26 cellular contexts compared by ENCODE assay signal in genomic region chr9:14415947-14416346, GRCh38.
A peak's percentile ranks its signal among the peaks of the same experiment; 100 is the strongest.
DNase-seq lines count a peak whose midpoint lies in the region; ATAC-seq, FAIRE-seq and TF ChIP-seq lines count a peak whose summit lies in the region.
"Had no signal": no experiment of that assay in that cellular context is flagged by ENCODE, and none has a peak within 500 bp of the region (broad histone marks: within the 10 kb centered on the region; RNA-seq: fewer than 3 reads in every experiment).

No MANE protein-coding gene starts in this region.

- DNase-seq in A172 (ENCODE audit: low spot score) (peak; percentile 74), HCEC 1CT (peak; percentile 60), astrocyte (ENCODE audit: low read depth) (peak; percentile 89), fibroblast of the aortic adventitia (ENCODE audit: low read depth) (peak; percentile 58), GM10248 (ENCODE audit: extremely low spot score) (no peak), cardiac septum (ENCODE audit: low spot score) (no peak)
- DNase-seq: 8988T; activated CD4-positive, alpha-beta memory T cell treated with anti-CD3 and anti-CD28 coated beads, Interleukin-2, amount 10 ng/mL, durations not matched to agents 7 days and 5 days; activated T-cell treated with anti-CD3 and anti-CD28 coated beads, Interleukin-2, amount 50 U/mL, for 24 hours; central memory CD4-positive, alpha-beta T cell; esophagus squamous epithelium; H7; left cardiac atrium; NCI-H2029; NCI-H526; SIG-M5; spleen had no signal

- no peak overlapping the region for H3K4me3 Mint-ChIP-seq in astrocyte (ENCODE audit: unreplicated experiment)
- H3K4me3 Mint-ChIP-seq in stimulated activated memory B cell treated with anti-CD40 and anti-IgM and Interleukin-4, amounts not matched to agents 10 μg/mL and 1 μg/mL and 100 μg/mL, for 72 hours: no peak overlapping the region
- H3K4me3 Mint-ChIP-seq: activated CD4-positive, alpha-beta memory T cell treated with anti-CD3 and anti-CD28 coated beads, Interleukin-2, amount 10 ng/mL, durations not matched to agents 7 days and 5 days; activated naive CD4-positive, alpha-beta T cell treated with anti-CD3 and anti-CD28 coated beads, Interleukin-2, amount 50 U/mL, for 24 hours; activated T-cell treated with anti-CD3 and anti-CD28 coated beads, Interleukin-2, amount 50 U/mL, for 24 hours; nephron; T-helper 1 cell treated with Interleukin-12 subunit alpha and Interleukin-12 subunit beta and Interleukin-4 antibody, amounts not matched to agents 30 μg/mL and 1 μg/mL, for 36 hours had no signal

- H3K79me2 ChIP-seq in astrocyte (ENCODE audit: insufficient read depth, low read length): no peaks in the 10 kb centered on the region

- no peak overlapping the region for H3K4me3 ChIP-seq in astrocyte (ENCODE audit: insufficient read depth, low read depth, low read length)
- no peak overlapping the region for H3K4me3 ChIP-seq in fibroblast of the aortic adventitia (ENCODE audit: low read depth, low read length)
- H3K4me3 ChIP-seq: esophagus squamous epithelium, K562, spleen, thoracic aorta had no signal

- H3K9me3 ChIP-seq in astrocyte (ENCODE audit: insufficient read depth, low read depth, low read length): peaks cover 8% of the 10 kb centered on the region
- H3K9me3 ChIP-seq: esophagus squamous epithelium, thoracic aorta had no signal

- H3K4me2 ChIP-seq in astrocyte (ENCODE audit: low read length): no peak overlapping the region

- H3K27ac Mint-ChIP-seq in astrocyte (ENCODE audit: unreplicated experiment): no peak overlapping the region
- H3K27ac Mint-ChIP-seq in stimulated activated memory B cell treated with anti-CD40 and anti-IgM and Interleukin-4, amounts not matched to agents 10 μg/mL and 1 μg/mL and 100 μg/mL, for 72 hours: no peak overlapping the region
- H3K27ac Mint-ChIP-seq: activated CD4-positive, alpha-beta memory T cell treated with anti-CD3 and anti-CD28 coated beads, Interleukin-2, amount 10 ng/mL, durations not matched to agents 7 days and 5 days; activated naive CD4-positive, alpha-beta T cell treated with anti-CD3 and anti-CD28 coated beads, Interleukin-2, amount 50 U/mL, for 24 hours; activated T-cell treated with anti-CD3 and anti-CD28 coated beads, Interleukin-2, amount 50 U/mL, for 24 hours; T-helper 1 cell treated with Interleukin-12 subunit alpha and Interleukin-12 subunit beta and Interleukin-4 antibody, amounts not matched to agents 30 μg/mL and 1 μg/mL, for 36 hours had no signal

- no peak overlapping the region for H3K9ac ChIP-seq in astrocyte (ENCODE audit: low read length)

- H3K36me3 ChIP-seq in astrocyte (ENCODE audit: insufficient read depth, low read length): no peaks in the 10 kb centered on the region
- H3K36me3 ChIP-seq: esophagus squamous epithelium, spleen, thoracic aorta had no signal

- POLR2A ChIA-PET in GM10248 (lab: Yijun Ruan, JAX): interaction anchor here (0.7 kb wide), 1 partner anchor 448 kb away, joined by 4 read pairs; no protein-coding TSS in a partner anchor

- no peaks in the 10 kb centered on the region for H3K4me1 Mint-ChIP-seq in astrocyte (ENCODE audit: low read depth, unreplicated experiment)
- H3K4me1 Mint-ChIP-seq in stimulated activated memory B cell treated with anti-CD40 and anti-IgM and Interleukin-4, amounts not matched to agents 10 μg/mL and 1 μg/mL and 100 μg/mL, for 72 hours: no peaks in the 10 kb centered on the region
- H3K4me1 Mint-ChIP-seq: activated CD4-positive, alpha-beta memory T cell treated with anti-CD3 and anti-CD28 coated beads, Interleukin-2, amount 10 ng/mL, durations not matched to agents 7 days and 5 days; activated naive CD4-positive, alpha-beta T cell treated with anti-CD3 and anti-CD28 coated beads, Interleukin-2, amount 50 U/mL, for 24 hours had no signal

- H3K27me3 ChIP-seq in astrocyte (ENCODE audit: insufficient read depth, low read length): peaks cover 77% of the 10 kb centered on the region
- H3K27me3 ChIP-seq: esophagus squamous epithelium, spleen had no signal

- peaks cover 13% of the 10 kb centered on the region for H3K4me1 ChIP-seq in astrocyte (ENCODE audit: insufficient read depth, low read length)
- H3K4me1 ChIP-seq: esophagus squamous epithelium, spleen had no signal

- peaks cover 2% of the 10 kb centered on the region for H3K9me3 Mint-ChIP-seq in astrocyte (ENCODE audit: unreplicated experiment)
- no peaks in the 10 kb centered on the region for H3K9me3 Mint-ChIP-seq in stimulated activated memory B cell treated with anti-CD40 and anti-IgM and Interleukin-4, amounts not matched to agents 10 μg/mL and 1 μg/mL and 100 μg/mL, for 72 hours
- H3K9me3 Mint-ChIP-seq: activated CD4-positive, alpha-beta memory T cell treated with anti-CD3 and anti-CD28 coated beads, Interleukin-2, amount 10 ng/mL, durations not matched to agents 7 days and 5 days; activated naive CD4-positive, alpha-beta T cell treated with anti-CD3 and anti-CD28 coated beads, Interleukin-2, amount 50 U/mL, for 24 hours; activated T-cell treated with anti-CD3 and anti-CD28 coated beads, Interleukin-2, amount 50 U/mL, for 24 hours; T-helper 1 cell treated with Interleukin-12 subunit alpha and Interleukin-12 subunit beta and Interleukin-4 antibody, amounts not matched to agents 30 μg/mL and 1 μg/mL, for 36 hours had no signal

- no peak for TF ChIP-seq CTCF in astrocyte (IDR thresholded peaks at IDR 0.05; ENCODE audit: insufficient read depth, low read depth, low read length)
- no peak for TF ChIP-seq CTCF in fibroblast of the aortic adventitia (IDR thresholded peaks at IDR 0.05; ENCODE audit: insufficient read depth, low read length)
- no peak for TF ChIP-seq CTCF in GM10248 (IDR thresholded peaks at IDR 0.05; ENCODE audit: control extremely low read depth, extremely low read depth, low read depth, missing control alignments)

- peak; percentile 83 for FAIRE-seq in astrocyte (lab: Jason Lieb, UNC)
- FAIRE-seq: GM19239, K562 had no signal

- CTCF ChIA-PET in GM10248 (lab: Yijun Ruan, JAX): interaction anchor here (1.5 to 8.3 kb wide), 2 partner anchors 12 to 13 kb away, joined by 6 to 62 read pairs; no protein-coding TSS in a partner anchor

- H3K36me3 Mint-ChIP-seq in astrocyte (ENCODE audit: low read depth, unreplicated experiment): no peaks in the 10 kb centered on the region
- H3K36me3 Mint-ChIP-seq in stimulated activated memory B cell treated with anti-CD40 and anti-IgM and Interleukin-4, amounts not matched to agents 10 μg/mL and 1 μg/mL and 100 μg/mL, for 72 hours: no peaks in the 10 kb centered on the region
- H3K36me3 Mint-ChIP-seq: activated naive CD4-positive, alpha-beta T cell treated with anti-CD3 and anti-CD28 coated beads, Interleukin-2, amount 50 U/mL, for 24 hours had no signal

- H3K27ac ChIP-seq in astrocyte (ENCODE audit: low read depth, low read length): no peak overlapping the region
- H3K27ac ChIP-seq: esophagus squamous epithelium, spleen, thoracic aorta, VCaP had no signal

- no peak overlapping the region for H2AFZ ChIP-seq in astrocyte (ENCODE audit: low read depth, low read length)

- peaks cover 8% of the 10 kb centered on the region for H4K20me1 ChIP-seq in astrocyte (ENCODE audit: insufficient read depth, low read length)

- ATAC-seq in stimulated activated memory B cell treated with anti-CD40 and anti-IgM and Interleukin-4, amounts not matched to agents 10 μg/mL and 1 μg/mL and 100 μg/mL, for 72 hours: no peak
- no peak for ATAC-seq in HG03521 (IDR thresholded peaks at IDR 0.05; ENCODE audit: unreplicated experiment)
- ATAC-seq: K562, left cardiac atrium had no signal

- no peaks in the 10 kb centered on the region for H3K27me3 Mint-ChIP-seq in astrocyte (ENCODE audit: low read depth, unreplicated experiment)
- H3K27me3 Mint-ChIP-seq in stimulated activated memory B cell treated with anti-CD40 and anti-IgM and Interleukin-4, amounts not matched to agents 10 μg/mL and 1 μg/mL and 100 μg/mL, for 72 hours: no peaks in the 10 kb centered on the region
- H3K27me3 Mint-ChIP-seq: activated CD4-positive, alpha-beta memory T cell treated with anti-CD3 and anti-CD28 coated beads, Interleukin-2, amount 10 ng/mL, durations not matched to agents 7 days and 5 days; activated naive CD4-positive, alpha-beta T cell treated with anti-CD3 and anti-CD28 coated beads, Interleukin-2, amount 50 U/mL, for 24 hours; activated T-cell treated with anti-CD3 and anti-CD28 coated beads, Interleukin-2, amount 50 U/mL, for 24 hours had no signal

- intact Hi-C loops in cardiac septum (cut with DNase I): no loop called here

Comparison
In these comparisons a context has a peak if more than half of its experiments do, and no peak if none do; other contexts are left out.
1. DNase-seq: peak in A172 (single experiment), HCEC 1CT (single experiment), astrocyte (single experiment) and fibroblast of the aortic adventitia (single experiment); none in GM10248 (single experiment) and cardiac septum (single experiment).